In genomic region chr17:8341456-8341855, GRCh38 we compare ENCODE assay signal across 17 cellular contexts. TPM values are rescaled to one million over a fixed set of nuclear protein-coding genes. Genes with fewer than 3 reads are reported as not detected.
"Had no signal": no experiment of that assay in that cellular context is flagged by ENCODE, and none has a peak within 500 bp of the region (broad histone marks: within the 10 kb centered on the region; RNA-seq: fewer than 3 reads in every experiment).

No MANE protein-coding gene starts in this region.

- DNase-seq: activated CD4-positive, alpha-beta T cell treated with anti-CD3 and anti-CD28 coated beads, Interleukin-2, amount 10 ng/mL, durations not matched to agents 7 days and 5 days; activated CD8-positive, alpha-beta memory T cell treated with anti-CD3 and anti-CD28 coated beads, Interleukin-2, amount 50 U/mL, for 48 hours; activated naive CD4-positive, alpha-beta T cell; activated naive CD8-positive, alpha-beta T cell treated with anti-CD3 and anti-CD28 coated beads, Interleukin-2, amount 10 ng/mL, durations not matched to agents 7 days and 5 days; activated T-cell treated with anti-CD3 and anti-CD28 coated beads, Interleukin-2, amount 50 U/mL, for 72 hours; brain microvascular endothelial cell; left colon; naive B cell; pancreas; sigmoid colon; stimulated activated CD4-positive, alpha-beta T cell treated with anti-CD3 and anti-CD28 coated beads, Interleukin-1b, Interleukin-23, amount 100 ng/mL, for 48 hours had no signal

- FAIRE-seq: pancreas had no signal

- H3K4me3 Mint-ChIP-seq: activated CD4-positive, alpha-beta T cell treated with anti-CD3 and anti-CD28 coated beads, Interleukin-2, amount 10 ng/mL, durations not matched to agents 7 days and 5 days; activated naive CD8-positive, alpha-beta T cell treated with anti-CD3 and anti-CD28 coated beads, Interleukin-2, amount 10 ng/mL, durations not matched to agents 7 days and 5 days; activated T-cell treated with anti-CD3 and anti-CD28 coated beads, Interleukin-2, amount 50 U/mL, for 72 hours; naive B cell had no signal

- H3K27ac ChIP-seq: brain microvascular endothelial cell, hepatocyte, pancreas, sigmoid colon had no signal

- H3K9me3 ChIP-seq: pancreas, sigmoid colon had no signal

- H3K79me2 ChIP-seq: hepatocyte had no signal

- H3K4me1 ChIP-seq: pancreas, sigmoid colon had no signal

- H3K4me3 ChIP-seq: hepatocyte, lung, pancreas, sigmoid colon had no signal

- H3K36me3 Mint-ChIP-seq: activated naive CD8-positive, alpha-beta T cell treated with anti-CD3 and anti-CD28 coated beads, Interleukin-2, amount 10 ng/mL, durations not matched to agents 7 days and 5 days; naive B cell had no signal

- H2AFZ ChIP-seq: hepatocyte had no signal

- H3K36me3 ChIP-seq: brain microvascular endothelial cell, pancreas, sigmoid colon had no signal

- H3K9me3 Mint-ChIP-seq: activated CD4-positive, alpha-beta T cell treated with anti-CD3 and anti-CD28 coated beads, Interleukin-2, amount 10 ng/mL, durations not matched to agents 7 days and 5 days; activated naive CD8-positive, alpha-beta T cell treated with anti-CD3 and anti-CD28 coated beads, Interleukin-2, amount 10 ng/mL, durations not matched to agents 7 days and 5 days; activated T-cell treated with anti-CD3 and anti-CD28 coated beads, Interleukin-2, amount 50 U/mL, for 72 hours; naive B cell had no signal

- H3K27me3 ChIP-seq: hepatocyte, pancreas had no signal

- ATAC-seq: activated T-cell treated with anti-CD3 and anti-CD28 coated beads, Interleukin-2, amount 50 U/mL, for 72 hours; left colon; pancreas had no signal

- H3K4me2 ChIP-seq: hepatocyte had no signal

- H3K27ac Mint-ChIP-seq: activated CD4-positive, alpha-beta T cell treated with anti-CD3 and anti-CD28 coated beads, Interleukin-2, amount 10 ng/mL, durations not matched to agents 7 days and 5 days; activated naive CD8-positive, alpha-beta T cell treated with anti-CD3 and anti-CD28 coated beads, Interleukin-2, amount 10 ng/mL, durations not matched to agents 7 days and 5 days; activated T-cell treated with anti-CD3 and anti-CD28 coated beads, Interleukin-2, amount 50 U/mL, for 72 hours; naive B cell had no signal

RNA-seq across cellular contexts. Expression of gene ODF4, which starts 1.8 kb away (rescaled TPM):
- total RNA-seq: activated CD4-positive, alpha-beta T cell treated with anti-CD3 and anti-CD28 coated beads, Interleukin-2, amount 10 ng/mL, durations not matched to agents 7 days and 5 days; activated naive CD8-positive, alpha-beta T cell treated with anti-CD3 and anti-CD28 coated beads, Interleukin-2, amount 10 ng/mL, durations not matched to agents 7 days and 5 days; activated T-cell treated with anti-CD3 and anti-CD28 coated beads, Interleukin-2, amount 50 U/mL, for 72 hours; dermis microvascular lymphatic vessel endothelial cell; glomerular endothelial cell; hepatocyte; left colon; lung; mononuclear cell; pancreas; sigmoid colon; urinary bladder had no signal
- polyA plus RNA-seq: hepatocyte, lung, pancreas, sigmoid colon, urinary bladder had no signal

RNA-seq across cellular contexts. Expression of gene ARHGEF15, which starts 31.4 kb away (rescaled TPM):
- total RNA-seq: activated CD4-positive, alpha-beta T cell treated with anti-CD3 and anti-CD28 coated beads, Interleukin-2, amount 10 ng/mL, durations not matched to agents 7 days and 5 days; activated naive CD8-positive, alpha-beta T cell treated with anti-CD3 and anti-CD28 coated beads, Interleukin-2, amount 10 ng/mL, durations not matched to agents 7 days and 5 days; activated T-cell treated with anti-CD3 and anti-CD28 coated beads, Interleukin-2, amount 50 U/mL, for 72 hours; mononuclear cell had no signal
- polyA plus RNA-seq: hepatocyte had no signal
